ENCODE assay signal across 1 cellular context in the genomic region with DNA sequence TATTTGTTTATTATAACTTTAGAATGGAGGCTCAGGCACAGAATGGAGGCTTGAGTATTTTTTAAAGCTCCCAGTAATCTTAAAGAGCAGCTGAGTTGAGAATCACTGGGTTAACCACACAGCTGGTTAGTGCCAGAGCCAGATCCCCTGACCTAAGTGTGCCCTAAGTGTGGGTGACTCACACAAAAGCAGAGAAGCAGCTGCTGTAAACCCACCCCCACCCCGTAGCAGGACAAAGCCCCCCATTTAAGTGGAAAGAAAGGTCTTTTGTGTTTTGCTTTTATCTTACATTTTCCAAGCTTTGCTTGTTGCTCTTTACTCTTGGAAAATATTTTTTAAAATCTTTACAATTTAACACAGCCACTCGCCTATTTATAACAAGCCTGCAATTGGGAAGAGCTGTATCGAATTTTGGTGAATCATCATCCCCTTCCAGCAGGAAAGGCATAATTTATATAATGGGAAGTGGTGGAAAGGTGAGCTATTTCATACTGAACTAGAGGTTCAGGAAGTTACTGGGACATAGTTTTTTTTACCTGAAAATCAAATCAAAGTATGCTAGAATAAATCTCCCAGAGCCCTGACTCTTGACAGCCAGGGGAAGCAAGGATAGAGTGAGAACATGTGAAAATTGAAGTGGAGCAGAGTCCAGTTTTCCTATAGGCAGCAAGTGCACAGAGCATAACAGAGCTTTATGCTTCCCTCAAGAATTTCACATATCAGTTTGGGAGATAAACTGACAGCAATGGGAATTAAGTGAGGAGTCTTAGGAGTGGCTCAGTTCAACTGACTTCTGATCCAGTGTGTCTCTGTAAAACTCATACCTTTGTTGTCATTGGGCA.
TF ChIP-seq lines count a peak whose summit lies in the region.

No MANE protein-coding gene starts in this region.

TF ChIP-seq in IMR-90, 13 proteins besides CTCF, POLR2A, EP300 and RAD21:
- TF ChIP-seq, protein P1, sequence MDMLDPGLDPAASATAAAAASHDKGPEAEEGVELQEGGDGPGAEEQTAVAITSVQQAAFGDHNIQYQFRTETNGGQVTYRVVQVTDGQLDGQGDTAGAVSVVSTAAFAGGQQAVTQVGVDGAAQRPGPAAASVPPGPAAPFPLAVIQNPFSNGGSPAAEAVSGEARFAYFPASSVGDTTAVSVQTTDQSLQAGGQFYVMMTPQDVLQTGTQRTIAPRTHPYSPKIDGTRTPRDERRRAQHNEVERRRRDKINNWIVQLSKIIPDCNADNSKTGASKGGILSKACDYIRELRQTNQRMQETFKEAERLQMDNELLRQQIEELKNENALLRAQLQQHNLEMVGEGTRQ (IDR thresholded peaks at IDR 0.05; ENCODE audit: low read depth, low read length): no peak
- TF ChIP-seq FOS (IDR thresholded peaks at IDR 0.05; ENCODE audit: low read depth, low read length): peak; percentile 16; the same call in 1 of the 2 replicates
